In genomic region chr6:83365931-83366330, GRCh38 we compare ENCODE assay signal across 18 cellular contexts.
DNase-seq lines count a peak whose midpoint lies in the region; ATAC-seq and TF ChIP-seq lines count a peak whose summit lies in the region.
"Had no signal": no experiment of that assay in that cellular context is flagged by ENCODE, and none has a peak within 500 bp of the region (broad histone marks: within the 10 kb centered on the region; RNA-seq: fewer than 3 reads in every experiment).

No MANE protein-coding gene starts in this region.

- no peak overlapping the region for H3K27ac Mint-ChIP-seq in activated CD4-positive, alpha-beta memory T cell treated with anti-CD3 and anti-CD28 coated beads for 36 hours
- H3K27ac Mint-ChIP-seq: activated T-helper 2 cell treated with anti-CD3 and anti-CD28 coated beads, Interferon-gamma antibody, Interleukin-2, Interleukin-4, amounts not matched to agents 10 μg/mL and 5 μg/mL and 100 μg/mL, durations not matched to agents 14 hours and 24 hours and 36 hours; stimulated activated naive B cell treated with anti-CD40 and anti-IgM and Interleukin-4, amounts not matched to agents 10 μg/mL and 1 μg/mL and 100 μg/mL, for 72 hours had no signal

- no peaks in the 10 kb centered on the region for H3K9me3 Mint-ChIP-seq in activated CD4-positive, alpha-beta memory T cell treated with anti-CD3 and anti-CD28 coated beads for 36 hours
- H3K9me3 Mint-ChIP-seq: activated T-helper 2 cell treated with anti-CD3 and anti-CD28 coated beads, Interferon-gamma antibody, Interleukin-2, Interleukin-4, amounts not matched to agents 10 μg/mL and 5 μg/mL and 100 μg/mL, durations not matched to agents 14 hours and 24 hours and 36 hours; stimulated activated naive B cell treated with anti-CD40 and anti-IgM and Interleukin-4, amounts not matched to agents 10 μg/mL and 1 μg/mL and 100 μg/mL, for 72 hours had no signal

- ATAC-seq in omental fat pad (ENCODE audit: low FRiP score): peak; percentile 48
- ATAC-seq: foreskin keratinocyte; stimulated activated naive B cell treated with anti-CD40 and anti-IgM and Interleukin-4, amounts not matched to agents 10 μg/mL and 1 μg/mL and 100 μg/mL, for 72 hours had no signal

- DNase-seq in AG20443 (ENCODE audit: low spot score) (peak; percentile 21), NCI-H446 (lab: John Stamatoyannopoulos, UW) (peak; percentile 78 to 95), fibroblast of gingiva (ENCODE audit: low read depth) (peak; percentile 69), omental fat pad (ENCODE audit: low spot score) (no peak), HuH-7.5 (ENCODE audit: low spot score) (no peak), NCI-H82 treated with DMSO at 0.1 percent for 48 hours (lab: John Stamatoyannopoulos, UW; ENCODE audit: unreplicated experiment) (no peak)
- DNase-seq in activated CD4-positive, alpha-beta memory T cell treated with anti-CD3 and anti-CD28 coated beads for 36 hours: no peak
- DNase-seq in stimulated activated CD4-positive, alpha-beta T cell treated with anti-CD3 and anti-CD28 coated beads, Interleukin-4, amount 100 ng/mL, for 24 hours: no peak
- DNase-seq: activated CD8-positive, alpha-beta memory T cell treated with anti-CD3 and anti-CD28 coated beads for 24 hours; DMS79 treated with DMSO at 0.1 percent for 48 hours; dorsolateral prefrontal cortex; foreskin keratinocyte; HCEC 1CT; NCI-H1436; NCI-H510A treated with DMSO at 0.1 percent for 48 hours; PC-9; stimulated activated naive B cell treated with anti-CD40 and anti-IgM and Interleukin-4, amounts not matched to agents 10 μg/mL and 1 μg/mL and 100 μg/mL, for 72 hours had no signal

- no peaks in the 10 kb centered on the region for H3K4me1 Mint-ChIP-seq in activated CD4-positive, alpha-beta memory T cell treated with anti-CD3 and anti-CD28 coated beads for 36 hours (ENCODE audit: low read depth)
- H3K4me1 Mint-ChIP-seq: stimulated activated naive B cell treated with anti-CD40 and anti-IgM and Interleukin-4, amounts not matched to agents 10 μg/mL and 1 μg/mL and 100 μg/mL, for 72 hours had no signal

- intact Hi-C loops in activated CD4-positive, alpha-beta memory T cell treated with anti-CD3 and anti-CD28 coated beads for 36 hours (cut with micrococcal nuclease): no loop called here

- CTCF ChIA-PET in activated CD4-positive, alpha-beta memory T cell treated with anti-CD3 and anti-CD28 coated beads for 36 hours (lab: Charles Lee): interaction anchor here (0.9 kb wide), 1 partner anchor 144 kb away, joined by 4 read pairs; no protein-coding TSS in a partner anchor

- no peaks in the 10 kb centered on the region for H3K27me3 Mint-ChIP-seq in activated CD4-positive, alpha-beta memory T cell treated with anti-CD3 and anti-CD28 coated beads for 36 hours
- H3K27me3 Mint-ChIP-seq: stimulated activated naive B cell treated with anti-CD40 and anti-IgM and Interleukin-4, amounts not matched to agents 10 μg/mL and 1 μg/mL and 100 μg/mL, for 72 hours had no signal

- no peak overlapping the region for H3K4me3 Mint-ChIP-seq in activated CD4-positive, alpha-beta memory T cell treated with anti-CD3 and anti-CD28 coated beads for 36 hours
- H3K4me3 Mint-ChIP-seq: stimulated activated naive B cell treated with anti-CD40 and anti-IgM and Interleukin-4, amounts not matched to agents 10 μg/mL and 1 μg/mL and 100 μg/mL, for 72 hours had no signal

- no peaks in the 10 kb centered on the region for H3K36me3 Mint-ChIP-seq in activated CD4-positive, alpha-beta memory T cell treated with anti-CD3 and anti-CD28 coated beads for 36 hours
- H3K36me3 Mint-ChIP-seq: stimulated activated naive B cell treated with anti-CD40 and anti-IgM and Interleukin-4, amounts not matched to agents 10 μg/mL and 1 μg/mL and 100 μg/mL, for 72 hours had no signal

- POLR2A ChIA-PET in activated CD4-positive, alpha-beta memory T cell treated with anti-CD3 and anti-CD28 coated beads for 36 hours (lab: Charles Lee): no interaction called here

- TF ChIP-seq CTCF in omental fat pad (IDR thresholded peaks at IDR 0.05): no peak

Comparison
In these comparisons a context has a peak if more than half of its experiments do, and no peak if none do; other contexts are left out.
1. DNase-seq: peak in AG20443 (single experiment), NCI-H446 (2 of 2) and fibroblast of gingiva (single experiment); none in omental fat pad (single experiment), activated CD4-positive, alpha-beta memory T cell treated with anti-CD3 and anti-CD28 coated beads for 36 hours (single experiment), HuH-7.5 (single experiment), NCI-H82 treated with DMSO at 0.1 percent for 48 hours (single experiment) and stimulated activated CD4-positive, alpha-beta T cell treated with anti-CD3 and anti-CD28 coated beads, Interleukin-4, amount 100 ng/mL, for 24 hours (single experiment).